Comparison of ENCODE assay signal across 1 cellular context in the genomic region with DNA sequence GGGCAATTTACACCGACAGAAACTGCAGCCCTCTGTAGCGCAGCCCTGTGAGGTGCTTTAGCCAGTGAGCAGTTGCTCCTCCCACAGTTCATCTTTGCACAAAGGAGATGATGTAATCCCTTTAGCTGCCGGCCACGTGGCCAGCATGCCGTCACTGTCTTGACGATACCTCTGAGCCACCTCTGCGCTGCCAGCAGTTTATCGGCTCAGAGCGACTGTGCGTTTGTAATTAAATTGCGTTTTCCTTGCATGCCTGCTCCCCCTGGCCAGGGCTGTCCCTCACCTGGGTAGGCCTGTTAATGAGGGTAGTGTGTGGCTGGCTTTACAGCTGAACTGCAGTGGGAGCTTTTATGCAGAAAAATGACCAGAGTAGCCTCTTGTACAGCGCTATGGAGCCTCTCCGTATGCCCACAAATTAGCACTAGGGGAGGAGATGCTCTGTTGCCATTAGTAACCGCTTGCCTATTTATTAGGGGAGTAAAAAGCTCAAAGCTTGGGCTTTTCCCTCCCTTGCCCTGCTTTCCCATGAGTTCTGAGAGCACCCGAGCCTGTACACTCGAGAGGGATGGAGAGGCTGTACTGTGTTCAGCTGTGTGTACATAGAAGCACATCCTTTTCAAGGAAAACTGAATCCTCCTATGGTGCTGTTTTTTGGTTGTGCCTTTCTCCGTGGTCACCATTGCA.
TF ChIP-seq lines count a peak whose summit lies in the region.

No MANE protein-coding gene starts in this region.

TF ChIP-seq in K562, 482 proteins besides CTCF, POLR2A, EP300 and RAD21 (continued from another document and continues in another):
- no peak for TF ChIP-seq ATF1 (CRISPR knock-in tag; IDR thresholded peaks at IDR 0.05)
- TF ChIP-seq ATF1 (tag; IDR thresholded peaks at IDR 0.05): peak; percentile 82
- TF ChIP-seq ESRRB (CRISPR knock-in tag; IDR thresholded peaks at IDR 0.05; ENCODE audit: borderline replicate concordance): no peak
- TF ChIP-seq ZNF551 (CRISPR knock-in tag; IDR thresholded peaks at IDR 0.05): no peak
- TF ChIP-seq SAFB (IDR thresholded peaks at IDR 0.05; ENCODE audit: borderline replicate concordance, low read depth, low read length): no peak
- no peak for TF ChIP-seq TCF7 (IDR thresholded peaks at IDR 0.05; ENCODE audit: borderline replicate concordance)
- TF ChIP-seq SNRNP70 (optimal IDR thresholded peaks at IDR 0.05; ENCODE audit: low read depth, low read length): no peak
- no peak for TF ChIP-seq ZNF316 (IDR thresholded peaks at IDR 0.05)
- no peak for TF ChIP-seq SRF (CRISPR knock-in tag; IDR thresholded peaks at IDR 0.05)
- no peak for TF ChIP-seq CBX5 (IDR thresholded peaks at IDR 0.05; ENCODE audit: borderline replicate concordance, low read depth)
- no peak for TF ChIP-seq GATA2 (CRISPR knock-in tag; IDR thresholded peaks at IDR 0.05)
- peak; percentile 40; the same call in 1 of the 2 replicates for TF ChIP-seq RFX1 (IDR thresholded peaks at IDR 0.05)
- no peak for TF ChIP-seq RBM22 (IDR thresholded peaks at IDR 0.05; ENCODE audit: low read depth, low read length, poor library complexity, severe bottlenecking)
- no peak for TF ChIP-seq CHD1 (IDR thresholded peaks at IDR 0.05; ENCODE audit: low read length)
- TF ChIP-seq, protein P1, sequence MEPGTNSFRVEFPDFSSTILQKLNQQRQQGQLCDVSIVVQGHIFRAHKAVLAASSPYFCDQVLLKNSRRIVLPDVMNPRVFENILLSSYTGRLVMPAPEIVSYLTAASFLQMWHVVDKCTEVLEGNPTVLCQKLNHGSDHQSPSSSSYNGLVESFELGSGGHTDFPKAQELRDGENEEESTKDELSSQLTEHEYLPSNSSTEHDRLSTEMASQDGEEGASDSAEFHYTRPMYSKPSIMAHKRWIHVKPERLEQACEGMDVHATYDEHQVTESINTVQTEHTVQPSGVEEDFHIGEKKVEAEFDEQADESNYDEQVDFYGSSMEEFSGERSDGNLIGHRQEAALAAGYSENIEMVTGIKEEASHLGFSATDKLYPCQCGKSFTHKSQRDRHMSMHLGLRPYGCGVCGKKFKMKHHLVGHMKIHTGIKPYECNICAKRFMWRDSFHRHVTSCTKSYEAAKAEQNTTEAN (CRISPR knock-in tag; IDR thresholded peaks at IDR 0.05): no peak
- TF ChIP-seq, protein P2, sequence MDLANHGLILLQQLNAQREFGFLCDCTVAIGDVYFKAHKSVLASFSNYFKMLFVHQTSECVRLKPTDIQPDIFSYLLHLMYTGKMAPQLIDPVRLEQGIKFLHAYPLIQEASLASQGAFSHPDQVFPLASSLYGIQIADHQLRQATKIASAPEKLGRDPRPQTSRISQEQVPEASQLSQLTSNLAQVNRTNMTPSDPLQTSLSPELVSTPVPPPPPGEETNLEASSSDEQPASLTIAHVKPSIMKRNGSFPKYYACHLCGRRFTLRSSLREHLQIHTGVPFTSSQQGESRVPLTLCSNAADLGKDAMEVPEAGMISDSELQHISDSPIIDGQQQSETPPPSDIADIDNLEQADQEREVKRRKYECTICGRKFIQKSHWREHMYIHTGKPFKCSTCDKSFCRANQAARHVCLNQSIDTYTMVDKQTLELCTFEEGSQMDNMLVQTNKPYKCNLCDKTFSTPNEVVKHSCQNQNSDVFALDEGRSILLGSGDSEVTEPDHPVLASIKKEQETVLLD (IDR thresholded peaks at IDR 0.05): no peak
- no peak for TF ChIP-seq ARHGAP35 (IDR thresholded peaks at IDR 0.05; ENCODE audit: partially characterized antibody)
- no peak for TF ChIP-seq PURB (CRISPR knock-in tag; IDR thresholded peaks at IDR 0.05; ENCODE audit: low read depth)
- TF ChIP-seq, protein P3, sequence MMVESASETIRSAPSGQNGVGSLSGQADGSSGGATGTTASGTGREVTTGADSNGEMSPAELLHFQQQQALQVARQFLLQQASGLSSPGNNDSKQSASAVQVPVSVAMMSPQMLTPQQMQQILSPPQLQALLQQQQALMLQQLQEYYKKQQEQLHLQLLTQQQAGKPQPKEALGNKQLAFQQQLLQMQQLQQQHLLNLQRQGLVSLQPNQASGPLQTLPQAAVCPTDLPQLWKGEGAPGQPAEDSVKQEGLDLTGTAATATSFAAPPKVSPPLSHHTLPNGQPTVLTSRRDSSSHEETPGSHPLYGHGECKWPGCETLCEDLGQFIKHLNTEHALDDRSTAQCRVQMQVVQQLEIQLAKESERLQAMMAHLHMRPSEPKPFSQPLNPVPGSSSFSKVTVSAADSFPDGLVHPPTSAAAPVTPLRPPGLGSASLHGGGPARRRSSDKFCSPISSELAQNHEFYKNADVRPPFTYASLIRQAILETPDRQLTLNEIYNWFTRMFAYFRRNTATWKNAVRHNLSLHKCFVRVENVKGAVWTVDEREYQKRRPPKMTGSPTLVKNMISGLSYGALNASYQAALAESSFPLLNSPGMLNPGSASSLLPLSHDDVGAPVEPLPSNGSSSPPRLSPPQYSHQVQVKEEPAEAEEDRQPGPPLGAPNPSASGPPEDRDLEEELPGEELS (CRISPR knock-in tag; IDR thresholded peaks at IDR 0.05; ENCODE audit: borderline replicate concordance): peak; percentile 37; the same call in 1 of the 2 replicates
- TF ChIP-seq ZC3H11A (IDR thresholded peaks at IDR 0.05; ENCODE audit: low read depth, low read length): no peak
- no peak for TF ChIP-seq KLF10 (CRISPR knock-in tag; IDR thresholded peaks at IDR 0.05)
- TF ChIP-seq LARP7 (IDR thresholded peaks at IDR 0.05): no peak
- TF ChIP-seq TRIM28 (IDR thresholded peaks at IDR 0.05): no peak
- TF ChIP-seq ATF7 (IDR thresholded peaks at IDR 0.05): peak; percentile 98
- TF ChIP-seq MIER1 (IDR thresholded peaks at IDR 0.05; ENCODE audit: low read depth): no peak
- no peak for TF ChIP-seq ZBTB8A (IDR thresholded peaks at IDR 0.05; ENCODE audit: partially characterized antibody)
- TF ChIP-seq, protein P4, sequence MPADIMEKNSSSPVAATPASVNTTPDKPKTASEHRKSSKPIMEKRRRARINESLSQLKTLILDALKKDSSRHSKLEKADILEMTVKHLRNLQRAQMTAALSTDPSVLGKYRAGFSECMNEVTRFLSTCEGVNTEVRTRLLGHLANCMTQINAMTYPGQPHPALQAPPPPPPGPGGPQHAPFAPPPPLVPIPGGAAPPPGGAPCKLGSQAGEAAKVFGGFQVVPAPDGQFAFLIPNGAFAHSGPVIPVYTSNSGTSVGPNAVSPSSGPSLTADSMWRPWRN (IDR thresholded peaks at IDR 0.05; ENCODE audit: low read depth): no peak
- no peak for TF ChIP-seq KDM4B (IDR thresholded peaks at IDR 0.05; ENCODE audit: borderline replicate concordance in 2 of 2, low read depth in 1 of 2)
- TF ChIP-seq ZNF239 (CRISPR knock-in tag; IDR thresholded peaks at IDR 0.05): no peak
- no peak for TF ChIP-seq MEF2D (tag; conservative IDR thresholded peaks at IDR 0.05; ENCODE audit: low read depth)
- TF ChIP-seq, protein P5, sequence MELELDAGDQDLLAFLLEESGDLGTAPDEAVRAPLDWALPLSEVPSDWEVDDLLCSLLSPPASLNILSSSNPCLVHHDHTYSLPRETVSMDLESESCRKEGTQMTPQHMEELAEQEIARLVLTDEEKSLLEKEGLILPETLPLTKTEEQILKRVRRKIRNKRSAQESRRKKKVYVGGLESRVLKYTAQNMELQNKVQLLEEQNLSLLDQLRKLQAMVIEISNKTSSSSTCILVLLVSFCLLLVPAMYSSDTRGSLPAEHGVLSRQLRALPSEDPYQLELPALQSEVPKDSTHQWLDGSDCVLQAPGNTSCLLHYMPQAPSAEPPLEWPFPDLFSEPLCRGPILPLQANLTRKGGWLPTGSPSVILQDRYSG (tag; conservative IDR thresholded peaks at IDR 0.05; ENCODE audit: low read depth): peak; percentile 72
- TF ChIP-seq, protein P6, sequence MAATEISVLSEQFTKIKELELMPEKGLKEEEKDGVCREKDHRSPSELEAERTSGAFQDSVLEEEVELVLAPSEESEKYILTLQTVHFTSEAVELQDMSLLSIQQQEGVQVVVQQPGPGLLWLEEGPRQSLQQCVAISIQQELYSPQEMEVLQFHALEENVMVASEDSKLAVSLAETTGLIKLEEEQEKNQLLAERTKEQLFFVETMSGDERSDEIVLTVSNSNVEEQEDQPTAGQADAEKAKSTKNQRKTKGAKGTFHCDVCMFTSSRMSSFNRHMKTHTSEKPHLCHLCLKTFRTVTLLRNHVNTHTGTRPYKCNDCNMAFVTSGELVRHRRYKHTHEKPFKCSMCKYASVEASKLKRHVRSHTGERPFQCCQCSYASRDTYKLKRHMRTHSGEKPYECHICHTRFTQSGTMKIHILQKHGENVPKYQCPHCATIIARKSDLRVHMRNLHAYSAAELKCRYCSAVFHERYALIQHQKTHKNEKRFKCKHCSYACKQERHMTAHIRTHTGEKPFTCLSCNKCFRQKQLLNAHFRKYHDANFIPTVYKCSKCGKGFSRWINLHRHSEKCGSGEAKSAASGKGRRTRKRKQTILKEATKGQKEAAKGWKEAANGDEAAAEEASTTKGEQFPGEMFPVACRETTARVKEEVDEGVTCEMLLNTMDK (IDR thresholded peaks at IDR 0.05; ENCODE audit: borderline replicate concordance, insufficient read depth, low read depth, low read length, poor library complexity, severe bottlenecking): no peak
- no peak for TF ChIP-seq BRD4 (IDR thresholded peaks at IDR 0.05)
- no peak for TF ChIP-seq ZFP1 (CRISPR knock-in tag; IDR thresholded peaks at IDR 0.05)
- TF ChIP-seq MYNN (IDR thresholded peaks at IDR 0.05): no peak
- TF ChIP-seq MYNN (CRISPR knock-in tag; IDR thresholded peaks at IDR 0.05): no peak
- no peak for TF ChIP-seq NCOA4 (IDR thresholded peaks at IDR 0.05; ENCODE audit: partially characterized antibody)
- no peak for TF ChIP-seq KDM2B (CRISPR knock-in tag; IDR thresholded peaks at IDR 0.05)
- TF ChIP-seq, protein P7, sequence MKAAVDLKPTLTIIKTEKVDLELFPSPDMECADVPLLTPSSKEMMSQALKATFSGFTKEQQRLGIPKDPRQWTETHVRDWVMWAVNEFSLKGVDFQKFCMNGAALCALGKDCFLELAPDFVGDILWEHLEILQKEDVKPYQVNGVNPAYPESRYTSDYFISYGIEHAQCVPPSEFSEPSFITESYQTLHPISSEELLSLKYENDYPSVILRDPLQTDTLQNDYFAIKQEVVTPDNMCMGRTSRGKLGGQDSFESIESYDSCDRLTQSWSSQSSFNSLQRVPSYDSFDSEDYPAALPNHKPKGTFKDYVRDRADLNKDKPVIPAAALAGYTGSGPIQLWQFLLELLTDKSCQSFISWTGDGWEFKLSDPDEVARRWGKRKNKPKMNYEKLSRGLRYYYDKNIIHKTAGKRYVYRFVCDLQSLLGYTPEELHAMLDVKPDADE (conservative IDR thresholded peaks at IDR 0.05; ENCODE audit: control insufficient read depth, low read depth, low read length): no peak
- no peak for TF ChIP-seq NEUROD1 (IDR thresholded peaks at IDR 0.05; ENCODE audit: borderline replicate concordance, low read depth, low read length, partially characterized antibody)
- TF ChIP-seq BCOR (IDR thresholded peaks at IDR 0.05): no peak
- peak; percentile 67 for TF ChIP-seq CREM (IDR thresholded peaks at IDR 0.05; ENCODE audit: low read depth)
- TF ChIP-seq, protein P8, sequence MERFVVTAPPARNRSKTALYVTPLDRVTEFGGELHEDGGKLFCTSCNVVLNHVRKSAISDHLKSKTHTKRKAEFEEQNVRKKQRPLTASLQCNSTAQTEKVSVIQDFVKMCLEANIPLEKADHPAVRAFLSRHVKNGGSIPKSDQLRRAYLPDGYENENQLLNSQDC (CRISPR knock-in tag; IDR thresholded peaks at IDR 0.05): no peak
- TF ChIP-seq, protein P9, sequence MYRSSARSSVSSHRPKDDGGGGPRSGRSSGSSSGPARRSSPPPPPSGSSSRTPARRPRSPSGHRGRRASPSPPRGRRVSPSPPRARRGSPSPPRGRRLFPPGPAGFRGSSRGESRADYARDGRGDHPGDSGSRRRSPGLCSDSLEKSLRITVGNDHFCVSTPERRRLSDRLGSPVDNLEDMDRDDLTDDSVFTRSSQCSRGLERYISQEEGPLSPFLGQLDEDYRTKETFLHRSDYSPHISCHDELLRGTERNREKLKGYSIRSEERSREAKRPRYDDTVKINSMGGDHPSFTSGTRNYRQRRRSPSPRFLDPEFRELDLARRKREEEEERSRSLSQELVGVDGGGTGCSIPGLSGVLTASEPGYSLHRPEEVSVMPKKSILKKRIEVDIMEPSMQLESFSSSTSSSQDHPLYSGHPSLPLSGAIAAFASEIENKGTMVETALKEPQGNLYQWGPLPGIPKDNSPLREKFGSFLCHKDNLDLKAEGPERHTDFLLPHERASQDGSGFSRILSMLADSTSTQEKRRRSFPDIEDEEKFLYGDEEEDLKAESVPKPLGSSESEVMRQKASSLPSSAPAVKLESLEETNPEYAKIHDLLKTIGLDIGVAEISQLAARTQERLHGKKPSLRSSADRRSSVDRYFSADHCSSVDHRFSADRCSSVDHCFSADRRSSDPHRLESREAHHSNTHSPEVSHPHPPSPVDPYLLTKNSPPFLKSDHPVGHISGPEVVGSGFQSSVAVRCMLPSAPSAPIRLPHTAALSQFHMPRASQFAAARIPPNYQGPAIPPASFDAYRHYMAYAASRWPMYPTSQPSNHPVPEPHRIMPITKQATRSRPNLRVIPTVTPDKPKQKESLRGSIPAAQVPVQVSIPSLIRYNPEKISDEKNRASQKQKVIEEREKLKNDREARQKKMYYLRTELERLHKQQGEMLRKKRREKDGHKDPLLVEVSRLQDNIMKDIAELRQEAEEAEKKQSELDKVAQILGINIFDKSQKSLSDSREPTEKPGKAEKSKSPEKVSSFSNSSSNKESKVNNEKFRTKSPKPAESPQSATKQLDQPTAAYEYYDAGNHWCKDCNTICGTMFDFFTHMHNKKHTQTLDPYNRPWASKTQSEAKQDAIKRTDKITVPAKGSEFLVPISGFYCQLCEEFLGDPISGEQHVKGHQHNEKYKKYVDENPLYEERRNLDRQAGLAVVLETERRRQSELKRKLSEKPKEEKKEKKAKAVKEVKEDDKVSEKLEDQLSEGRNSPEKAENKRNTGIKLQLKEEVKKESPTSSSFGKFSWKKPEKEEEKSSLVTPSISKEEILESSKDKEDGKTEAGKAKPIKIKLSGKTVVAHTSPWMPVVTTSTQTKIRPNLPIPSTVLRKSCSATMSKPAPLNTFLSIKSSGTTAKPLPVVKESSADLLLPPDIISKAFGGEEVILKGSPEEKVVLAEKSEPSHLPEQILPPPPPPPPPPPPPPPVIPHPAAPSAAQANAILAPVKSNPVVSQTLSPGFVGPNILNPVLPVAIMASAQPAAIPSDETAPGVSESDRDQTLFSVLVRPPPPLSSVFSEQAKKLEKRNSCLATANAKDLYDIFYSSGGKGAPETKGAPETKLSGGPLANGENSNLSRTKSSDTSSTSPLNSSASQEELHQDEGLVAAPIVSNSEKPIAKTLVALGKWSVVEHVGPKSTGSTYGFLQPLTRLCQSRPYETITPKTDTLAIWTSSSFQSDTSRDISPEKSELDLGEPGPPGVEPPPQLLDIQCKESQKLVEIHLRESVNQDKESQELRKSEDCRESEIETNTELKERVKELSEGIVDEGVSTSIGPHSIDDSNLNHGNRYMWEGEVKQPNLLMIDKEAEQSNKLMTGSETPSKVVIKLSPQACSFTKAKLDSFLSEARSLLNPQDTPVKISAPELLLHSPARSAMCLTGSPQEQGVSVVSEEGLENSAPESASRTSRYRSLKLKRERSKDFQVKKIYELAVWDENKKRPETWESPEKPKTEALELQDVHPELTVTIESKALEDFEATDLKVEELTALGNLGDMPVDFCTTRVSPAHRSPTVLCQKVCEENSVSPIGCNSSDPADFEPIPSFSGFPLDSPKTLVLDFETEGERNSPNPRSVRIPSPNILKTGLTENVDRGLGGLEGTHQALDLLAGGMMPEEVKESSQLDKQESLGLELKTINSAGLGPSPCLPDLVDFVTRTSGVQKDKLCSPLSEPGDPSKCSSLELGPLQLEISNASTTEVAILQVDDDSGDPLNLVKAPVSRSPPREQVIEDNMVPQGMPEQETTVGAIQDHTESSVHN (IDR thresholded peaks at IDR 0.05; ENCODE audit: borderline replicate concordance in 1 of 2, low read depth in 1 of 2): no peak
- no peak for TF ChIP-seq ZNF57 (CRISPR knock-in tag; IDR thresholded peaks at IDR 0.05)
- no peak for TF ChIP-seq CBFA2T3 (IDR thresholded peaks at IDR 0.05)
- TF ChIP-seq ZBED1 (IDR thresholded peaks at IDR 0.05): no peak
- no peak for TF ChIP-seq FOXP1 (CRISPR knock-in tag; IDR thresholded peaks at IDR 0.05)
